ENCODE assay signal across 13 cellular contexts in genomic region chr5:13994606-13995336, GRCh38. TPM values are rescaled to one million over a fixed set of nuclear protein-coding genes. Genes with fewer than 3 reads are reported as not detected.
A peak's percentile ranks its signal among the peaks of the same experiment; 100 is the strongest.
DNase-seq lines count a peak whose midpoint lies in the region; ATAC-seq and TF ChIP-seq lines count a peak whose summit lies in the region.
"Had no signal": no experiment of that assay in that cellular context is flagged by ENCODE, and none has a peak within 500 bp of the region (broad histone marks: within the 10 kb centered on the region; RNA-seq: fewer than 3 reads in every experiment).

No MANE protein-coding gene starts in this region.

- H4K91ac ChIP-seq in neuronal stem cell (ENCODE audit: low read depth, low read length, poor library complexity) = no peak overlapping the region

- DNase-seq in right atrium auricular region (ENCODE audit: low spot score) (peak; percentile 28), heart right ventricle (no peak), MV-4-11 (lab: John Stamatoyannopoulos, UW) (peak; percentile 30), SJCRH30 (peak; percentile 42 to 68), Ammon's horn (ENCODE audit: low spot score) (no peak), neuronal stem cell (ENCODE audit: low spot score) (no peak)
- no peak for DNase-seq in effector CD8-positive, alpha-beta T cell (lab: John Stamatoyannopoulos, UW)
- DNase-seq: effector CD4-positive, alpha-beta T cell; hypothalamus; NCI-H1436; WERI-Rb-1 had no signal

- TF ChIP-seq CTCF in right atrium auricular region (IDR thresholded peaks at IDR 0.05) (no peak), heart right ventricle (IDR thresholded peaks at IDR 0.05) (no peak)

- H2BK5ac ChIP-seq in neuronal stem cell (ENCODE audit: low read length) = no peak overlapping the region

- H3K9ac ChIP-seq in neuronal stem cell (ENCODE audit: low read depth, low read length, poor library complexity) = no peak overlapping the region

- H3K4ac ChIP-seq in neuronal stem cell (ENCODE audit: low read length) = no peak overlapping the region

- peaks cover 0 to 7% of the 10 kb centered on the region in 2 donors for H3K9me3 ChIP-seq in right atrium auricular region
- peaks cover 0 to 19% (median 0%) of the 10 kb centered on the region in 11 donors for H3K9me3 ChIP-seq in heart right ventricle
- H3K9me3 ChIP-seq in SJCRH30 (replicated peaks) = peaks cover 4% of the 10 kb centered on the region; the same call in 1 of the 2 replicates
- H3K9me3 ChIP-seq in neuronal stem cell (replicated peaks in 1 of 2; ENCODE audit: control insufficient read depth in 2 of 2, insufficient read depth in 1 of 2, low read depth in 1 of 2, low read length in 2 of 2) = peaks cover 0 to 2% of the 10 kb centered on the region in 2 donors

- no peak overlapping the region for H2AK5ac ChIP-seq in neuronal stem cell (ENCODE audit: low read depth, low read length)

- H3K27ac ChIP-seq in right atrium auricular region (no peak overlapping the region), heart right ventricle (no peak overlapping the region), SJCRH30 (peak overlapping the region; percentile 57), neuronal stem cell (replicated peaks; ENCODE audit: low read length) (no peak overlapping the region)
- H3K27ac ChIP-seq: ascending aorta, WERI-Rb-1 had no signal

- no peak overlapping the region for H2BK15ac ChIP-seq in neuronal stem cell (ENCODE audit: low read length)

- H3K14ac ChIP-seq in neuronal stem cell (ENCODE audit: low read length) = no peak overlapping the region

- H2AFZ ChIP-seq in neuronal stem cell (ENCODE audit: low read length) = no peak overlapping the region

- no peak overlapping the region for H2BK12ac ChIP-seq in neuronal stem cell (ENCODE audit: low read length)

- H3K4me1 ChIP-seq in right atrium auricular region (no peaks in the 10 kb centered on the region), heart right ventricle (no peaks in the 10 kb centered on the region), SJCRH30 (peaks cover 6% of the 10 kb centered on the region), neuronal stem cell (ENCODE audit: control insufficient read depth in 2 of 2, insufficient read depth in 1 of 2, low read depth in 1 of 2, low read length in 2 of 2) (no peaks in the 10 kb centered on the region)
- H3K4me1 ChIP-seq: ascending aorta had no signal

- 73 to 76% methylated on average over 10 of the region's 10 CpGs for WGBS in heart right ventricle, 2 donors
- no CpG with 5 or more reads among the region's 10 CpGs for WGBS in neuronal stem cell (ENCODE audit: extremely low coverage in 2 of 2, insufficient read length in 2 of 2, insufficient replicate concordance in 1 of 2), 2 donors

- no peak overlapping the region for H3K18ac ChIP-seq in neuronal stem cell (ENCODE audit: low read length)

- H2BK120ac ChIP-seq in neuronal stem cell (ENCODE audit: low read depth, low read length) = no peak overlapping the region

- no peak overlapping the region for H4K8ac ChIP-seq in neuronal stem cell (ENCODE audit: low read depth, low read length)

- H3K27me3 ChIP-seq in right atrium auricular region (no peaks in the 10 kb centered on the region), heart right ventricle (peaks cover 0 to 3% (median 0%) of the 10 kb centered on the region in 7 donors), SJCRH30 (no peaks in the 10 kb centered on the region), neuronal stem cell (ENCODE audit: control insufficient read depth in 3 of 3, insufficient read depth in 3 of 3, low read depth in 1 of 3, low read length in 3 of 3) (no peaks in the 10 kb centered on the region)
- H3K27me3 ChIP-seq: ascending aorta had no signal

- intact Hi-C loops in heart right ventricle (cut with DNase I) = loop anchor here in 5 of 10 donors (5.0 to 10.0 kb wide), 3 partner anchors 110 to 650 kb away; no protein-coding TSS in a partner anchor

- H3K4me3 ChIP-seq in right atrium auricular region (no peak overlapping the region), heart right ventricle (no peak overlapping the region), SJCRH30 (peak overlapping the region; percentile 18), neuronal stem cell (ENCODE audit: low read length in 2 of 2) (no peak overlapping the region)
- H3K4me3 ChIP-seq: ascending aorta had no signal

- H3K4me2 ChIP-seq in neuronal stem cell (ENCODE audit: insufficient read depth, low read length, poor library complexity, severe bottlenecking) = no peak overlapping the region

- H3K23ac ChIP-seq in neuronal stem cell (ENCODE audit: low read depth, low read length, poor library complexity) = no peak overlapping the region

- H3K79me1 ChIP-seq in neuronal stem cell (ENCODE audit: low read depth, low read length) = no peaks in the 10 kb centered on the region

- ATAC-seq in heart right ventricle = no peak
- no peak for ATAC-seq in HG03097 (IDR thresholded peaks at IDR 0.05; ENCODE audit: low FRiP score, unreplicated experiment)

- H3K36me3 ChIP-seq in right atrium auricular region (no peaks in the 10 kb centered on the region), heart right ventricle (no peaks in the 10 kb centered on the region), SJCRH30 (no peaks in the 10 kb centered on the region), neuronal stem cell (replicated peaks in 1 of 2; ENCODE audit: control insufficient read depth in 2 of 2, insufficient read depth in 2 of 2, low read length in 2 of 2) (no peaks in the 10 kb centered on the region)
- H3K36me3 ChIP-seq: ascending aorta, WERI-Rb-1 had no signal

RNA-seq across cellular contexts. Expression of gene DNAH5, which starts 50.3 kb away (rescaled TPM):
- under 1 TPM in 1 of 2 donors, not detected in 1; 0.08 TPM for total RNA-seq in right atrium auricular region
- under 1 TPM in 9 of 10 donors, not detected in 1; 0.02 to 0.53 (median 0.26) TPM for total RNA-seq in heart right ventricle
- under 1 TPM in 1 of 2 donors, not detected in 1; 0.03 TPM for polyA plus RNA-seq in heart right ventricle
- total RNA-seq in SJCRH30 (2014; rRNA removed; shearing (Covaris generic)) = 0.16 and 0.30 TPM in 2 replicates
- polyA plus RNA-seq in neuronal stem cell (2013, experiment 1 of 2) = 0.84 TPM
- 0.83 TPM for polyA plus RNA-seq in neuronal stem cell (2013, experiment 2 of 2)

Comparison
In these comparisons a context has a peak if more than half of its experiments do, and no peak if none do; other contexts are left out.
1. DNase-seq: peak in right atrium auricular region (single experiment), MV-4-11 (single experiment) and SJCRH30 (2 of 2); none in heart right ventricle (0 of 2), Ammon's horn (single experiment), neuronal stem cell (single experiment) and effector CD8-positive, alpha-beta T cell (single experiment).